23 cellular contexts compared by ENCODE assay signal in the genomic region with DNA sequence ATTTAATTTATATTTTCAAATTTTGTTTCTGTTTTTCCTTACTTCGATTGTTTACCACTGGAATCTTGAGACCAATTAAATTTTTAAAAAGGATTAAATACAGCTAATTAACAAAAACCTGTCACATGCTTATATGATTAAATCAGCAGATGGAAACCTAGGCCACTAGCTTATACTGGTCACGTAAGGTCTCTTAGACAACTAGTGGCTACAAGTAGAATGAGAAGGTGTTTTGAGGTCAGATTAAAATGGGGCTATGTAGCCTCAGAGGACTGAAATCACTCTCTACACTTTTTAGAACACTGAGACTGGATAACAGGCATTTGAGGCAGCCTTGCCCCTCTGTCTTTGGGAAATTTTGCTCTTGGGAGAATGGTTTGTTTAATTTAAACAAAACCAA.
"Had no signal": no experiment of that assay in that cellular context is flagged by ENCODE, and none has a peak within 500 bp of the region (broad histone marks: within the 10 kb centered on the region; RNA-seq: fewer than 3 reads in every experiment).

No MANE protein-coding gene starts in this region.

- ATAC-seq: activated CD4-positive, CD25-positive, alpha-beta regulatory T cell treated with anti-CD3 and anti-CD28 coated beads, Interleukin-2, amount 50 U/mL, for 24 hours; activated CD8-positive, alpha-beta T cell treated with anti-CD3 and anti-CD28 coated beads for 36 hours; activated T-cell treated with anti-CD3 and anti-CD28 coated beads, Interleukin-2, amount 50 U/mL, for 4 hours; activated T-helper 17 cell treated with anti-CD3 and anti-CD28 coated beads, Interleukin-2, amount 50 U/mL, for 72 hours; esophagus mucosa had no signal

- DNase-seq: activated B cell treated with CpG ODN at 0.5 μM for 24 hours; activated CD4-positive, alpha-beta T cell treated with anti-CD3 and anti-CD28 coated beads for 48 hours; activated CD4-positive, alpha-beta T cell treated with anti-CD3 and anti-CD28 coated beads, Interleukin-2, amount 50 U/mL, for 1 hour; activated CD4-positive, alpha-beta T cell treated with anti-CD3 and anti-CD28 coated beads, Interleukin-2, amount 50 U/mL, for 48 hours; activated CD8-positive, alpha-beta memory T cell treated with anti-CD3 and anti-CD28 coated beads for 24 hours; activated CD8-positive, alpha-beta T cell treated with anti-CD3 and anti-CD28 coated beads for 36 hours; activated effector memory CD4-positive, alpha-beta T cell treated with Interleukin-2 at 50 U/mL for 16 hours; activated gamma-delta T cell treated with Interleukin-2 at 50 U/mL for 16 hours; activated naive CD4-positive, alpha-beta T cell treated with anti-CD3 and anti-CD28 coated beads, Interleukin-2, amount 50 U/mL, for 16 hours; activated naive CD4-positive, alpha-beta T cell treated with Interleukin-2 at 50 U/mL for 16 hours; activated T-cell treated with anti-CD3 and anti-CD28 coated beads, Interleukin-2, amount 50 U/mL, for 4 hours; amniotic stem cell; anterior cingulate cortex; caudate nucleus; effector CD8-positive, alpha-beta T cell; foreskin fibroblast; head of caudate nucleus; T-helper 2 cell had no signal

- H3K27ac Mint-ChIP-seq: activated B cell treated with CpG ODN at 0.5 μM for 24 hours; activated CD8-positive, alpha-beta T cell treated with anti-CD3 and anti-CD28 coated beads for 36 hours; activated naive CD8-positive, alpha-beta T cell; activated T-helper 17 cell treated with anti-CD3 and anti-CD28 coated beads, Interleukin-2, amount 50 U/mL, for 72 hours had no signal

- H3K27ac ChIP-seq: VCaP had no signal

- H3K27me3 Mint-ChIP-seq: activated B cell treated with CpG ODN at 0.5 μM for 24 hours; activated CD8-positive, alpha-beta T cell treated with anti-CD3 and anti-CD28 coated beads for 36 hours had no signal

- H3K9me3 Mint-ChIP-seq: activated B cell treated with CpG ODN at 0.5 μM for 24 hours; activated CD8-positive, alpha-beta T cell treated with anti-CD3 and anti-CD28 coated beads for 36 hours; activated T-cell treated with anti-CD3 and anti-CD28 coated beads, Interleukin-2, amount 50 U/mL, for 4 hours; activated T-helper 17 cell treated with anti-CD3 and anti-CD28 coated beads, Interleukin-2, amount 50 U/mL, for 72 hours had no signal

- H3K4me3 Mint-ChIP-seq: activated B cell treated with CpG ODN at 0.5 μM for 24 hours; activated CD8-positive, alpha-beta T cell treated with anti-CD3 and anti-CD28 coated beads for 36 hours; activated naive CD8-positive, alpha-beta T cell; activated T-cell treated with anti-CD3 and anti-CD28 coated beads, Interleukin-2, amount 50 U/mL, for 4 hours; activated T-helper 17 cell treated with anti-CD3 and anti-CD28 coated beads, Interleukin-2, amount 50 U/mL, for 72 hours had no signal

- H3K36me3 Mint-ChIP-seq: activated naive CD8-positive, alpha-beta T cell had no signal

- H3K4me1 Mint-ChIP-seq: activated B cell treated with CpG ODN at 0.5 μM for 24 hours; activated T-helper 17 cell treated with anti-CD3 and anti-CD28 coated beads, Interleukin-2, amount 50 U/mL, for 72 hours had no signal
